In the genomic region with DNA sequence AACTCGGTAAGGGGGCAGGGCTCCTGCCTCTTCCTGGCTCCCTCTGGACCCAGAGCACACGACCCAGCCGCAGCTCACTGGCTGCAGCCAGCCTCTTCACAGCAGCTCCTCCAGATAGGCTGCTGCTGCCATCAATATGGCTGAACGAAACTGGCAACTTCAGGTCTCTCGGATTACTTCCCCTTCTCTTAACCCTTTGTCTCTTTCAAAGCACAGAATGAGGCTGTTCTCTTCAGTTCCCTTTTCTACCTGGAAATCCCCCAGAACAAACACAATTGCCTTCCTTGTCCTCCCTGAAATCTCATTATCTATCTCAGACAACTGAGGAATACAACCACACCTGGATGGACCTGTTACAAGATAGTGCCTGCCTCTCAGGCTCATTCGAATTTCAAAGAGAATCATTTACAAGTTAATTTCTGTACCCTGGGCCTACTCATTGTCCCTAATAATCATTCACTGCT, we compare ENCODE assay signal across 9 cellular contexts.
A peak's percentile ranks its signal among the peaks of the same experiment; 100 is the strongest.
DNase-seq lines count a peak whose midpoint lies in the region; ATAC-seq and TF ChIP-seq lines count a peak whose summit lies in the region.
"Had no signal": no experiment of that assay in that cellular context is flagged by ENCODE, and none has a peak within 500 bp of the region (broad histone marks: within the 10 kb centered on the region; RNA-seq: fewer than 3 reads in every experiment).

No MANE protein-coding gene starts in this region.

- POLR2A ChIA-PET in GM10248 (lab: Yijun Ruan, JAX): no interaction called here
- POLR2A ChIA-PET in PC-9 (lab: Charles Lee; ENCODE audit: unreplicated experiment): no interaction called here

- 30 to 56% methylated on average over 6 of the region's 6 CpGs for WGBS in testis, 2 donors

- H3K4me3 ChIP-seq in testis: no peak overlapping the region
- H3K4me3 ChIP-seq in PC-9: no peak overlapping the region

- H3K79me2 ChIP-seq in PC-9 (ENCODE audit: low read depth): no peaks in the 10 kb centered on the region

- H3F3A ChIP-seq in PC-9 (ENCODE audit: insufficient read depth, low read depth): no peaks in the 10 kb centered on the region

- no peaks in the 10 kb centered on the region for H3K36me3 ChIP-seq in testis (ENCODE audit: low read depth, missing control alignments)
- no peaks in the 10 kb centered on the region for H3K36me3 ChIP-seq in PC-9 (ENCODE audit: low read depth)

- no peak overlapping the region for H3K27ac ChIP-seq in testis
- H3K27ac ChIP-seq in PC-9: no peak overlapping the region

- H3K4me1 ChIP-seq in testis (no peaks in the 10 kb centered on the region), PC-9 (replicated peaks; ENCODE audit: insufficient read depth) (no peaks in the 10 kb centered on the region)

- H3K27me3 ChIP-seq in testis: no peaks in the 10 kb centered on the region
- H3K27me3 ChIP-seq in PC-9 (ENCODE audit: insufficient read depth, low read depth): no peaks in the 10 kb centered on the region

- no peak for TF ChIP-seq POLR2A in testis (IDR thresholded peaks at IDR 0.05)

- no peaks in the 10 kb centered on the region for H3K9me3 ChIP-seq in testis
- H3K9me3 ChIP-seq in PC-9 (ENCODE audit: insufficient read depth, low read depth): no peaks in the 10 kb centered on the region

- H3K9me2 ChIP-seq in PC-9 (ENCODE audit: insufficient read depth): no peaks in the 10 kb centered on the region

- no peak for TF ChIP-seq CTCF in GM10248 (IDR thresholded peaks at IDR 0.05; ENCODE audit: control extremely low read depth, extremely low read depth, low read depth, missing control alignments)
- no peak for TF ChIP-seq CTCF in testis (IDR thresholded peaks at IDR 0.05)
- TF ChIP-seq CTCF in PC-9 (conservative IDR thresholded peaks at IDR 0.05): no peak

- DNase-seq in GM10248 (ENCODE audit: extremely low spot score) (peak; percentile 68), RPMI8226 (peak; percentile 87), testis (no peak), PC-9 (no peak), GDM1 (lab: John Stamatoyannopoulos, UW) (no peak)
- no peak for DNase-seq in activated CD4-positive, alpha-beta T cell treated with anti-CD3 and anti-CD28 coated beads for 48 hours
- DNase-seq: activated T-cell treated with anti-CD3 and anti-CD28 coated beads, Interleukin-2, amount 50 U/mL, for 48 hours had no signal

- H4K20me1 ChIP-seq in PC-9 (ENCODE audit: insufficient read depth): no peaks in the 10 kb centered on the region

- no TSS peak for BruUV-seq in PC-9 (replicated peaks; lab: Mats Ljungman, UMichigan)

- ATAC-seq in GM19467 (IDR thresholded peaks at IDR 0.05; ENCODE audit: unreplicated experiment) (peak; percentile 99), HG03095 (IDR thresholded peaks at IDR 0.05; ENCODE audit: unreplicated experiment) (peak; percentile 98)

- intact Hi-C loops in testis (cut with DNase I; ENCODE audit: low total_unique reads): no loop called here
- intact Hi-C loops in PC-9 (cut with micrococcal nuclease; ENCODE audit: unreplicated experiment): no loop called here

- H3K4me2 ChIP-seq in PC-9: no peak overlapping the region

- CTCF ChIA-PET in GM10248 (lab: Yijun Ruan, JAX): interaction anchor here (2.3 kb wide), 1 partner anchor 14 kb away, joined by 13 read pairs; no protein-coding TSS in a partner anchor
- CTCF ChIA-PET in PC-9 (lab: Charles Lee): interaction anchor here (0.6 kb wide), 1 partner anchor 80 kb away, joined by 4 read pairs; no protein-coding TSS in a partner anchor

- no peak overlapping the region for H2AFZ ChIP-seq in PC-9

Comparison
In these comparisons a context has a peak if more than half of its experiments do, and no peak if none do; other contexts are left out.
1. DNase-seq: peak in GM10248 (single experiment) and RPMI8226 (single experiment); none in testis (single experiment), activated CD4-positive, alpha-beta T cell treated with anti-CD3 and anti-CD28 coated beads for 48 hours (single experiment), PC-9 (0 of 2) and GDM1 (single experiment).